22 cellular contexts compared by ENCODE assay signal in the genomic region with DNA sequence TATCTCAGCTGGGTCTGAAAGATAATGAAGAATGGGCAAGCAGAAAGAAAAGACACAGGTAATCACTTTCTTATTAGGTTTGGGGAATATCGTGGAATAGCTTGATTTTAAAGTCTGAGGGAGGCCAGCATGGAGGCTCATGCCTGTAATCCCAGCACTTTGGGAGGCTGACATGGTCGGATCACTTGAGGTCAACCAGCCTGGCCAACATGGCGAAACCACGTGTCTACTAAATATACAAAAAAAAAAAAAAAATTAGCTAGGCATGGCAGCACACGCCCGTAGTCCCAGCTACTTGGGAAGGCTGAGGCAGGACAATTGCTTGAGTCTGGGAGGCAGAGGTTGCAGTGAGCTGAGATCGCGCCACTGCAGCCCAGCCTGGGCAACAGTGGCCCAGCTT. TPM values are rescaled to one million over a fixed set of nuclear protein-coding genes. Genes with fewer than 3 reads are reported as not detected.
A peak's percentile ranks its signal among the peaks of the same experiment; 100 is the strongest.
DNase-seq lines count a peak whose midpoint lies in the region; ATAC-seq and TF ChIP-seq lines count a peak whose summit lies in the region.
"Had no signal": no experiment of that assay in that cellular context is flagged by ENCODE, and none has a peak within 500 bp of the region (broad histone marks: within the 10 kb centered on the region; RNA-seq: fewer than 3 reads in every experiment).

No MANE protein-coding gene starts in this region.

- peaks cover 8% of the 10 kb centered on the region for H3K36me3 Mint-ChIP-seq in activated T-cell treated with anti-CD3 and anti-CD28 coated beads, Interleukin-2, amount 50 U/mL, for 24 hours (ENCODE audit: low read depth)
- peaks cover 4% of the 10 kb centered on the region for H3K36me3 Mint-ChIP-seq in activated T-helper 1 cell treated with anti-CD3 and anti-CD28 coated beads, Interleukin-12 subunit alpha, Interleukin-12 subunit beta, Interleukin-2, Interleukin-4 antibody, amounts not matched to agents 30 ng/mL and 10 ng/mL and 1 ng/mL, durations not matched to agents 14 hours and 24 hours and 36 hours (ENCODE audit: low read depth)
- peaks cover 9% of the 10 kb centered on the region for H3K36me3 Mint-ChIP-seq in neural crest cell (ENCODE audit: low read depth)

- H3K9me3 ChIP-seq in DND-41 (ENCODE audit: insufficient read depth, low read length, severe bottlenecking) = no peaks in the 10 kb centered on the region
- H3K9me3 ChIP-seq: left ventricle myocardium inferior, SJCRH30 had no signal

- no peaks in the 10 kb centered on the region for H3K9me3 Mint-ChIP-seq in activated T-cell treated with anti-CD3 and anti-CD28 coated beads, Interleukin-2, amount 50 U/mL, for 24 hours
- H3K9me3 Mint-ChIP-seq in activated T-helper 1 cell treated with anti-CD3 and anti-CD28 coated beads, Interleukin-12 subunit alpha, Interleukin-12 subunit beta, Interleukin-2, Interleukin-4 antibody, amounts not matched to agents 30 ng/mL and 10 ng/mL and 1 ng/mL, durations not matched to agents 14 hours and 24 hours and 36 hours = no peaks in the 10 kb centered on the region
- H3K9me3 Mint-ChIP-seq in neural crest cell = peaks cover 3% of the 10 kb centered on the region

- H3K27me3 Mint-ChIP-seq in activated T-cell treated with anti-CD3 and anti-CD28 coated beads, Interleukin-2, amount 50 U/mL, for 24 hours = no peaks in the 10 kb centered on the region
- H3K27me3 Mint-ChIP-seq in activated T-helper 1 cell treated with anti-CD3 and anti-CD28 coated beads, Interleukin-12 subunit alpha, Interleukin-12 subunit beta, Interleukin-2, Interleukin-4 antibody, amounts not matched to agents 30 ng/mL and 10 ng/mL and 1 ng/mL, durations not matched to agents 14 hours and 24 hours and 36 hours (ENCODE audit: insufficient read depth) = peaks cover 2% of the 10 kb centered on the region
- H3K27me3 Mint-ChIP-seq in neural crest cell (ENCODE audit: low read depth) = peaks cover 6% of the 10 kb centered on the region

- H3K9ac ChIP-seq in DND-41 (ENCODE audit: low read depth, low read length) = no peak overlapping the region

- no peak overlapping the region for H3K4me2 ChIP-seq in DND-41 (ENCODE audit: insufficient read depth, low read length)

- no peaks in the 10 kb centered on the region for H4K20me1 ChIP-seq in DND-41 (ENCODE audit: insufficient read depth, low read length)

- no peak overlapping the region for H3K4me3 ChIP-seq in DND-41 (ENCODE audit: low read depth in 1 of 2, low read length in 2 of 2)
- H3K4me3 ChIP-seq: left ventricle myocardium inferior had no signal

- peaks cover 7% of the 10 kb centered on the region for H3K36me3 ChIP-seq in DND-41 (ENCODE audit: insufficient read depth, low read length)
- H3K36me3 ChIP-seq: left ventricle myocardium inferior, SJCRH30 had no signal

- no peak for TF ChIP-seq CTCF in DND-41 (IDR thresholded peaks at IDR 0.05; ENCODE audit: borderline replicate concordance, extremely low read depth, low read length, poor library complexity, severe bottlenecking)
- TF ChIP-seq CTCF in neural crest cell (conservative IDR thresholded peaks at IDR 0.05) = no peak

- no peak for DNase-seq in activated T-cell treated with anti-CD3 and anti-CD28 coated beads, Interleukin-2, amount 50 U/mL, for 24 hours
- DNase-seq in activated T-cell treated with anti-CD3 and anti-CD28 coated beads, Interleukin-2, amount 50 U/mL, for 48 hours = no peak
- no peak for DNase-seq in DND-41
- DNase-seq in activated T-helper 1 cell treated with anti-CD3 and anti-CD28 coated beads, Interleukin-12 subunit alpha, Interleukin-12 subunit beta, Interleukin-2, Interleukin-4 antibody, amounts not matched to agents 30 ng/mL and 10 ng/mL and 1 ng/mL, durations not matched to agents 14 hours and 24 hours and 36 hours (ENCODE audit: low spot score) = no peak
- no peak for DNase-seq in neural crest cell (ENCODE audit: low read depth, low spot score)
- no peak for DNase-seq in superior temporal gyrus (ENCODE audit: extremely low spot score)
- DNase-seq in activated CD4-positive, CD25-positive, alpha-beta regulatory T cell treated with anti-CD3 and anti-CD28 coated beads, Interleukin-2, amount 50 U/mL, for 72 hours = no peak
- DNase-seq: activated CD4-positive, alpha-beta T cell treated with anti-CD3 and anti-CD28 coated beads, Interleukin-2, amount 50 U/mL, for 1 hour; activated effector memory CD4-positive, alpha-beta T cell treated with Interleukin-2 at 50 U/mL for 16 hours; amniotic stem cell; effector memory CD4-positive, alpha-beta T cell; left ventricle myocardium inferior; NCI-H1105 treated with DMSO at 0.1 percent for 48 hours; NCI-H2171; NCI-H748 treated with DMSO at 0.1 percent for 48 hours; PC-3; SJCRH30; stimulated activated CD4-positive, alpha-beta T cell treated with anti-CD3 and anti-CD28 coated beads, Interleukin-2, amount 100 ng/mL, for 24 hours; T1000 had no signal

- peaks cover 27% of the 10 kb centered on the region for H3K4me1 Mint-ChIP-seq in activated T-cell treated with anti-CD3 and anti-CD28 coated beads, Interleukin-2, amount 50 U/mL, for 24 hours (ENCODE audit: low read depth)
- peaks cover 14% of the 10 kb centered on the region for H3K4me1 Mint-ChIP-seq in activated T-helper 1 cell treated with anti-CD3 and anti-CD28 coated beads, Interleukin-12 subunit alpha, Interleukin-12 subunit beta, Interleukin-2, Interleukin-4 antibody, amounts not matched to agents 30 ng/mL and 10 ng/mL and 1 ng/mL, durations not matched to agents 14 hours and 24 hours and 36 hours (ENCODE audit: low read depth)
- peaks cover 36% of the 10 kb centered on the region for H3K4me1 Mint-ChIP-seq in neural crest cell

- peaks cover 29% of the 10 kb centered on the region for H3K4me1 ChIP-seq in DND-41 (ENCODE audit: insufficient read depth, low read length)

- no peak for ATAC-seq in DND-41 (ENCODE audit: insufficient read depth, low read depth)
- ATAC-seq in HG03469 (IDR thresholded peaks at IDR 0.05; ENCODE audit: unreplicated experiment) = no peak
- ATAC-seq: PC-3 had no signal

- no peaks in the 10 kb centered on the region for H3K27me3 ChIP-seq in DND-41 (ENCODE audit: insufficient read depth, low read length, poor library complexity)
- H3K27me3 ChIP-seq: SJCRH30 had no signal

- intact Hi-C loops in activated T-helper 1 cell treated with anti-CD3 and anti-CD28 coated beads, Interleukin-12 subunit alpha, Interleukin-12 subunit beta, Interleukin-2, Interleukin-4 antibody, amounts not matched to agents 30 ng/mL and 10 ng/mL and 1 ng/mL, durations not matched to agents 14 hours and 24 hours and 36 hours (cut with micrococcal nuclease) = no loop called here

- H3K27ac ChIP-seq in DND-41 (ENCODE audit: low read length) = no peak overlapping the region
- H3K27ac ChIP-seq: left ventricle myocardium inferior had no signal

- peaks cover 15% of the 10 kb centered on the region for H3K79me2 ChIP-seq in DND-41 (ENCODE audit: insufficient read depth, low read length)

- H3K27ac Mint-ChIP-seq in activated T-cell treated with anti-CD3 and anti-CD28 coated beads, Interleukin-2, amount 50 U/mL, for 24 hours = peak overlapping the region; percentile 22
- H3K27ac Mint-ChIP-seq in activated T-helper 1 cell treated with anti-CD3 and anti-CD28 coated beads, Interleukin-12 subunit alpha, Interleukin-12 subunit beta, Interleukin-2, Interleukin-4 antibody, amounts not matched to agents 30 ng/mL and 10 ng/mL and 1 ng/mL, durations not matched to agents 14 hours and 24 hours and 36 hours = no peak overlapping the region
- H3K27ac Mint-ChIP-seq in neural crest cell (ENCODE audit: unreplicated experiment) = no peak overlapping the region

- H2AFZ ChIP-seq in DND-41 (ENCODE audit: low read depth, low read length) = peak overlapping the region; percentile 100; the same call in 1 of the 2 replicates

- H3K4me3 Mint-ChIP-seq in activated T-cell treated with anti-CD3 and anti-CD28 coated beads, Interleukin-2, amount 50 U/mL, for 24 hours = no peak overlapping the region
- peak overlapping the region; percentile 9 for H3K4me3 Mint-ChIP-seq in activated T-helper 1 cell treated with anti-CD3 and anti-CD28 coated beads, Interleukin-12 subunit alpha, Interleukin-12 subunit beta, Interleukin-2, Interleukin-4 antibody, amounts not matched to agents 30 ng/mL and 10 ng/mL and 1 ng/mL, durations not matched to agents 14 hours and 24 hours and 36 hours
- peak overlapping the region; percentile 44 for H3K4me3 Mint-ChIP-seq in neural crest cell

RNA-seq across cellular contexts. Expression of gene PAFAH1B3, which starts 1.5 kb away (rescaled TPM):
- 48.7 and 50.1 TPM in 2 replicates for total RNA-seq in activated T-helper 1 cell treated with anti-CD3 and anti-CD28 coated beads, Interleukin-12 subunit alpha, Interleukin-12 subunit beta, Interleukin-2, Interleukin-4 antibody, amounts not matched to agents 30 ng/mL and 10 ng/mL and 1 ng/mL, durations not matched to agents 14 hours and 24 hours and 36 hours
- total RNA-seq in neural crest cell = 166 and 173 TPM in 2 replicates
- total RNA-seq: PC-3 had no signal

RNA-seq across cellular contexts. Expression of gene PRR19, which starts 1.9 kb away (rescaled TPM):
- total RNA-seq in activated T-helper 1 cell treated with anti-CD3 and anti-CD28 coated beads, Interleukin-12 subunit alpha, Interleukin-12 subunit beta, Interleukin-2, Interleukin-4 antibody, amounts not matched to agents 30 ng/mL and 10 ng/mL and 1 ng/mL, durations not matched to agents 14 hours and 24 hours and 36 hours = 1.0 and 1.4 TPM in 2 replicates
- total RNA-seq in neural crest cell = 2.2 and 2.8 TPM in 2 replicates
- total RNA-seq: left ventricle myocardium inferior, PC-3, urinary bladder had no signal

RNA-seq across cellular contexts. Expression of gene TMEM145, which starts 9.2 kb away (rescaled TPM):
- total RNA-seq in activated T-helper 1 cell treated with anti-CD3 and anti-CD28 coated beads, Interleukin-12 subunit alpha, Interleukin-12 subunit beta, Interleukin-2, Interleukin-4 antibody, amounts not matched to agents 30 ng/mL and 10 ng/mL and 1 ng/mL, durations not matched to agents 14 hours and 24 hours and 36 hours = 0.56 and 2.1 TPM in 2 replicates
- 18.4 and 19.4 TPM in 2 replicates for total RNA-seq in neural crest cell
- total RNA-seq: G401, urinary bladder had no signal

RNA-seq across cellular contexts. Expression of gene MEGF8, which starts 21.6 kb away (rescaled TPM):
- total RNA-seq in activated T-helper 1 cell treated with anti-CD3 and anti-CD28 coated beads, Interleukin-12 subunit alpha, Interleukin-12 subunit beta, Interleukin-2, Interleukin-4 antibody, amounts not matched to agents 30 ng/mL and 10 ng/mL and 1 ng/mL, durations not matched to agents 14 hours and 24 hours and 36 hours = 7.5 and 7.8 TPM in 2 replicates
- total RNA-seq in neural crest cell = 38.0 and 39.2 TPM in 2 replicates

RNA-seq across cellular contexts. Expression of gene CIC, which starts 34.8 kb away (rescaled TPM):
- total RNA-seq in activated T-helper 1 cell treated with anti-CD3 and anti-CD28 coated beads, Interleukin-12 subunit alpha, Interleukin-12 subunit beta, Interleukin-2, Interleukin-4 antibody, amounts not matched to agents 30 ng/mL and 10 ng/mL and 1 ng/mL, durations not matched to agents 14 hours and 24 hours and 36 hours = 66.9 and 68.0 TPM in 2 replicates
- total RNA-seq in neural crest cell = 91.6 and 93.4 TPM in 2 replicates
